ENCODE assay signal across 8 cellular contexts in the genomic region with DNA sequence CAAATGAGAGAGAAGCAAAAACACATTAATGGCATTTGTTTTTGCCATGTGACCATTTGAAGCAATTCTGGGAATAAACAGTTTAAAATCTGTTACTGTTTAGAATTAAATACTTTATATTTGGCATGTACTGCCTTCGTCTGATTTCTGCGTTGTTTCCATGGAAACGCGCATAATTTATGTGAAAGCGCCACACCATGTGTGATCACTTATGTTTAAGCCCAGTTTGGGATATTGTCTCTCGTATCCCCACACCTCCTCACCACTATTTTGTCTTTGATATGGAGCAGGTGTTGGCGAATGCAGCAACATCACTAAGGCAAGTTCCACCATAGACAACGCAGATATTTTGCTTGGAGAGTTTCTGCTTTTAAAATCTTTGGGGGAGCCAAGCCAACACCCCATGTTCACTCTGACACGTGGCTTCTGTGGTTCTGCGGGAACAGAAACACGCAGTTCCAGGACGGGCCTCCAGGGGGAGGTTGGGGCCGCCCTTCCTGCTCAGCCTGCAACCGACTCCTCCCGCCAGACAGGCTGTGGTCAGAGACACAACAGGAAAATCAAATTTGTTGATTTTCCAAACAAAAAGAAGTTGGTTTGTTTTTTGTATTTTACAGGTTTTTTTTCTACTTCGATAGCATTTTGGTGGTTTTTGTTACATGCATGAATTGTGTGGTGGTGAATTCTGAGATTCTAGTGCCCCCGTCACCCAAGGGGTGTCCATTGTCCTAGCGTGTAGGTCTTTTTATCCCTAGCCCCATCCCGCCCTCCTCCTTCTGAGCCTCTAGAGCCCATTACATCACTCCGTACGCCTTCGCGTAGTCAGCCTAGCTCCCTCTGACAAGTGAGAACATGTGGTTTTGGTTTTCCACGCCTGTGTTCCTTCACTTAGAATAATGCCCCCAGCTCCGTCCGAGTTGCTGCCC.
DNase-seq lines count a peak whose midpoint lies in the region; ATAC-seq, FAIRE-seq and TF ChIP-seq lines count a peak whose summit lies in the region.

No MANE protein-coding gene starts in this region.

- H2AFZ ChIP-seq in GM23338 = peak overlapping the region; percentile 77
- no peak overlapping the region for H2AFZ ChIP-seq in hepatocyte

- H3F3A ChIP-seq in GM23338 (replicated peaks; ENCODE audit: low read depth) = no peaks in the 10 kb centered on the region

- no peak for FAIRE-seq in small intestine (lab: Jason Lieb, UNC)

- H4K20me1 ChIP-seq in GM23338 (replicated peaks; ENCODE audit: insufficient read depth) (no peaks in the 10 kb centered on the region), hepatocyte (ENCODE audit: insufficient read depth, poor library complexity, severe bottlenecking) (no peaks in the 10 kb centered on the region)

- intact Hi-C loops in CD14-positive monocyte (cut with micrococcal nuclease) = loop anchor here in 1 of 2 donors (10.0 kb wide), 1 partner anchor 106 kb away; a partner anchor contains a TSS

- H3K4me1 Mint-ChIP-seq in CD14-positive monocyte (peaks cover 54% of the 10 kb centered on the region), GM23338 (peaks cover 10% of the 10 kb centered on the region)

- H3K9me3 ChIP-seq in hepatocyte (ENCODE audit: low read depth) (no peaks in the 10 kb centered on the region), small intestine (ENCODE audit: control insufficient read depth, low read depth) (no peaks in the 10 kb centered on the region)

- H3K4me1 ChIP-seq in GM23338 (ENCODE audit: insufficient read depth) (no peaks in the 10 kb centered on the region), hepatocyte (ENCODE audit: insufficient read depth) (no peaks in the 10 kb centered on the region), small intestine (ENCODE audit: control insufficient read depth in 2 of 2, insufficient read depth in 1 of 2, low read depth in 1 of 2, low read length in 1 of 2) (no peaks in the 10 kb centered on the region)

- WGBS in hepatocyte (ENCODE audit: low lambda C conversion rate, missing lambda C conversion rate) = 27% methylated on average over 26 of the region's 26 CpGs
- WGBS in small intestine, 3 donors = 37 to 47% (median 45%) methylated on average over 26 of the region's 26 CpGs

- H3K36me3 ChIP-seq in GM23338 (ENCODE audit: insufficient read depth) (no peaks in the 10 kb centered on the region), hepatocyte (replicated peaks; ENCODE audit: insufficient read depth, low read depth) (no peaks in the 10 kb centered on the region), small intestine (ENCODE audit: control insufficient read depth in 2 of 2, insufficient read depth in 2 of 2, low read length in 2 of 2) (no peaks in the 10 kb centered on the region)

- ATAC-seq in GM23338 (peak; percentile 93), GM18873 (IDR thresholded peaks at IDR 0.05; ENCODE audit: low FRiP score, unreplicated experiment) (no peak), HG03108 (IDR thresholded peaks at IDR 0.05; ENCODE audit: unreplicated experiment) (no peak)

- no peaks in the 10 kb centered on the region for H3K27me3 ChIP-seq in GM23338 (ENCODE audit: insufficient read depth)
- H3K27me3 ChIP-seq in hepatocyte = peaks cover 30% of the 10 kb centered on the region
- peaks cover 0 to 2% of the 10 kb centered on the region in 2 donors for H3K27me3 ChIP-seq in small intestine (ENCODE audit: control insufficient read depth in 2 of 2, insufficient read depth in 2 of 2, low read length in 2 of 2)

- no peak overlapping the region for H3K27ac ChIP-seq in GM23338 (ENCODE audit: low read depth)
- no peak overlapping the region for H3K27ac ChIP-seq in hepatocyte
- H3K27ac ChIP-seq in small intestine (ENCODE audit: low read depth in 1 of 2, low read length in 1 of 2) = no peak overlapping the region

- H3K9me2 ChIP-seq in GM23338 (ENCODE audit: insufficient read depth) = no peaks in the 10 kb centered on the region
- H3K9me2 ChIP-seq in hepatocyte (replicated peaks; ENCODE audit: insufficient read depth) = no peaks in the 10 kb centered on the region

- no peak overlapping the region for H3K4me2 ChIP-seq in GM23338
- H3K4me2 ChIP-seq in hepatocyte = no peak overlapping the region

- H3K9me3 Mint-ChIP-seq in CD14-positive monocyte (no peaks in the 10 kb centered on the region), GM23338 (no peaks in the 10 kb centered on the region; the same call in 2 of the 3 replicates)

- H3K4me3 ChIP-seq in GM23338 (no peak overlapping the region), hepatocyte (no peak overlapping the region), small intestine (ENCODE audit: low read depth in 1 of 2, low read length in 2 of 2) (no peak overlapping the region)

- H3K79me2 ChIP-seq in GM23338 (replicated peaks; ENCODE audit: insufficient read depth) = no peaks in the 10 kb centered on the region
- no peaks in the 10 kb centered on the region for H3K79me2 ChIP-seq in hepatocyte

- no peak overlapping the region for H3K27ac Mint-ChIP-seq in CD14-positive monocyte
- no peak overlapping the region for H3K27ac Mint-ChIP-seq in GM23338

- peak; percentile 65 for DNase-seq in CD14-positive monocyte (ENCODE audit: low spot score)
- peak; percentile 81 for DNase-seq in GM23338 (ENCODE audit: low spot score)
- peak; percentile 35 for DNase-seq in T follicular helper cell (ENCODE audit: low read depth)
- peak; percentile 46 for DNase-seq in astrocyte of the hippocampus (ENCODE audit: low read depth, low spot score)
- peak; percentile 74 for DNase-seq in hepatocyte (ENCODE audit: low spot score)
- DNase-seq in small intestine = peak; percentile 59

- H3K36me3 Mint-ChIP-seq in CD14-positive monocyte (peaks cover 0 to 4% of the 10 kb centered on the region in 2 donors), GM23338 (ENCODE audit: low read depth) (no peaks in the 10 kb centered on the region)

- TF ChIP-seq CTCF in CD14-positive monocyte (IDR thresholded peaks at IDR 0.05) (peak; percentile 92), GM23338 (conservative IDR thresholded peaks at IDR 0.05; ENCODE audit: low read depth in 2 of 2) (peak; percentile 80 to 90), hepatocyte (IDR thresholded peaks at IDR 0.05; ENCODE audit: poor library complexity) (peak; percentile 64)

- peaks cover 3 to 8% (median 8%) of the 10 kb centered on the region in 3 donors for H3K27me3 Mint-ChIP-seq in CD14-positive monocyte (ENCODE audit: low read depth in 3 of 3)
- peaks cover 11% of the 10 kb centered on the region for H3K27me3 Mint-ChIP-seq in GM23338 (ENCODE audit: insufficient read depth, low read depth, poor library complexity)

- H3K4me3 Mint-ChIP-seq in CD14-positive monocyte (no peak overlapping the region), GM23338 (no peak overlapping the region)

TF ChIP-seq in GM23338, 12 proteins besides CTCF, POLR2A, EP300 and RAD21 (continues in another document):
- TF ChIP-seq ZNF331 (CRISPR knock-in tag; IDR thresholded peaks at IDR 0.05; ENCODE audit: low read depth) = no peak
